Comparison of ENCODE assay signal across 1 cellular context in genomic region chr2:197863744-197864143, GRCh38.
TF ChIP-seq lines count a peak whose summit lies in the region.

No MANE protein-coding gene starts in this region.

TF ChIP-seq in K562, 482 proteins besides CTCF, POLR2A, EP300 and RAD21 (continued from another document):
- no peak for TF ChIP-seq PATZ1 (CRISPR knock-in tag; IDR thresholded peaks at IDR 0.05; ENCODE audit: borderline replicate concordance)
